8 cellular contexts compared by ENCODE assay signal in genomic region chr19:51354742-51355148, GRCh38.
A peak's percentile ranks its signal among the peaks of the same experiment; 100 is the strongest.
DNase-seq lines count a peak whose midpoint lies in the region; ATAC-seq lines count a peak whose summit lies in the region.

No MANE protein-coding gene starts in this region.

- peak; percentile 63 for DNase-seq in activated naive CD4-positive, alpha-beta T cell treated with anti-CD3 and anti-CD28 coated beads, Interleukin-2, amount 10 ng/mL, durations not matched to agents 7 days and 5 days
- no peak for DNase-seq in activated naive CD4-positive, alpha-beta T cell treated with anti-CD3 and anti-CD28 coated beads, Interleukin-2, amount 50 U/mL, for 16 hours
- peak; percentile 48 to 50 for DNase-seq in activated T-cell treated with anti-CD3 and anti-CD28 coated beads, Interleukin-2, amount 50 U/mL, for 48 hours
- peak; percentile 56 to 62 for DNase-seq in hippocampal formation (lab: John Stamatoyannopoulos, UW)
- no peak for DNase-seq in stimulated activated naive B cell treated with anti-CD40 and anti-IgM and Interleukin-4, amounts not matched to agents 10 μg/mL and 1 μg/mL and 100 μg/mL, for 72 hours

- H3K36me3 Mint-ChIP-seq in activated naive CD4-positive, alpha-beta T cell treated with anti-CD3 and anti-CD28 coated beads, Interleukin-2, amount 10 ng/mL, durations not matched to agents 7 days and 5 days: peaks cover 36% of the 10 kb centered on the region
- H3K36me3 Mint-ChIP-seq in stimulated activated naive CD8-positive, alpha-beta T cell treated with anti-CD3 and anti-CD28 coated beads, Interleukin-15, Interleukin-2, amounts not matched to agents 100 ng/mL and 50 ng/mL, for 24 hours (ENCODE audit: low read depth): peaks cover 39% of the 10 kb centered on the region
- H3K36me3 Mint-ChIP-seq in stimulated activated naive B cell treated with anti-CD40 and anti-IgM and Interleukin-4, amounts not matched to agents 10 μg/mL and 1 μg/mL and 100 μg/mL, for 72 hours: peaks cover 44 to 55% of the 10 kb centered on the region in 2 donors

- no peaks in the 10 kb centered on the region for H3K9me3 Mint-ChIP-seq in activated naive CD4-positive, alpha-beta T cell treated with anti-CD3 and anti-CD28 coated beads, Interleukin-2, amount 10 ng/mL, durations not matched to agents 7 days and 5 days
- peaks cover 3% of the 10 kb centered on the region for H3K9me3 Mint-ChIP-seq in stimulated activated naive CD8-positive, alpha-beta T cell treated with anti-CD3 and anti-CD28 coated beads, Interleukin-15, Interleukin-2, amounts not matched to agents 100 ng/mL and 50 ng/mL, for 24 hours
- no peaks in the 10 kb centered on the region for H3K9me3 Mint-ChIP-seq in stimulated activated naive B cell treated with anti-CD40 and anti-IgM and Interleukin-4, amounts not matched to agents 10 μg/mL and 1 μg/mL and 100 μg/mL, for 72 hours

- CTCF ChIA-PET in activated naive CD4-positive, alpha-beta T cell treated with anti-CD3 and anti-CD28 coated beads, Interleukin-2, amount 10 ng/mL, durations not matched to agents 7 days and 5 days (lab: Charles Lee): interaction anchor here (0.7 to 1.2 kb wide), 3 partner anchors 9 to 53 kb away, joined by 3 to 4 read pairs (median 3); no protein-coding TSS in a partner anchor

- peaks cover 31% of the 10 kb centered on the region for H3K4me1 Mint-ChIP-seq in activated naive CD4-positive, alpha-beta T cell treated with anti-CD3 and anti-CD28 coated beads, Interleukin-2, amount 10 ng/mL, durations not matched to agents 7 days and 5 days
- H3K4me1 Mint-ChIP-seq in stimulated activated naive CD8-positive, alpha-beta T cell treated with anti-CD3 and anti-CD28 coated beads, Interleukin-15, Interleukin-2, amounts not matched to agents 100 ng/mL and 50 ng/mL, for 24 hours (ENCODE audit: low read depth): peaks cover 36% of the 10 kb centered on the region
- H3K4me1 Mint-ChIP-seq in stimulated activated naive B cell treated with anti-CD40 and anti-IgM and Interleukin-4, amounts not matched to agents 10 μg/mL and 1 μg/mL and 100 μg/mL, for 72 hours: peaks cover 0 to 10% of the 10 kb centered on the region in 2 donors

- no peaks in the 10 kb centered on the region for H3K27me3 Mint-ChIP-seq in activated naive CD4-positive, alpha-beta T cell treated with anti-CD3 and anti-CD28 coated beads, Interleukin-2, amount 10 ng/mL, durations not matched to agents 7 days and 5 days
- no peaks in the 10 kb centered on the region for H3K27me3 Mint-ChIP-seq in stimulated activated naive CD8-positive, alpha-beta T cell treated with anti-CD3 and anti-CD28 coated beads, Interleukin-15, Interleukin-2, amounts not matched to agents 100 ng/mL and 50 ng/mL, for 24 hours
- no peaks in the 10 kb centered on the region for H3K27me3 Mint-ChIP-seq in stimulated activated naive B cell treated with anti-CD40 and anti-IgM and Interleukin-4, amounts not matched to agents 10 μg/mL and 1 μg/mL and 100 μg/mL, for 72 hours

- peak overlapping the region; percentile 6 for H3K4me3 Mint-ChIP-seq in activated naive CD4-positive, alpha-beta T cell treated with anti-CD3 and anti-CD28 coated beads, Interleukin-2, amount 10 ng/mL, durations not matched to agents 7 days and 5 days
- peak overlapping the region; percentile 27 for H3K4me3 Mint-ChIP-seq in stimulated activated naive CD8-positive, alpha-beta T cell treated with anti-CD3 and anti-CD28 coated beads, Interleukin-15, Interleukin-2, amounts not matched to agents 100 ng/mL and 50 ng/mL, for 24 hours
- no peak overlapping the region for H3K4me3 Mint-ChIP-seq in stimulated activated naive B cell treated with anti-CD40 and anti-IgM and Interleukin-4, amounts not matched to agents 10 μg/mL and 1 μg/mL and 100 μg/mL, for 72 hours

- H3K27ac Mint-ChIP-seq in activated naive CD4-positive, alpha-beta T cell treated with anti-CD3 and anti-CD28 coated beads, Interleukin-2, amount 10 ng/mL, durations not matched to agents 7 days and 5 days: peak overlapping the region; percentile 81
- H3K27ac Mint-ChIP-seq in stimulated activated naive CD8-positive, alpha-beta T cell treated with anti-CD3 and anti-CD28 coated beads, Interleukin-15, Interleukin-2, amounts not matched to agents 100 ng/mL and 50 ng/mL, for 24 hours: peak overlapping the region; percentile 78
- H3K27ac Mint-ChIP-seq in stimulated activated naive B cell treated with anti-CD40 and anti-IgM and Interleukin-4, amounts not matched to agents 10 μg/mL and 1 μg/mL and 100 μg/mL, for 72 hours: no peak overlapping the region

- ATAC-seq in GM21576 (IDR thresholded peaks at IDR 0.05; ENCODE audit: unreplicated experiment) (no peak), HG02885 (IDR thresholded peaks at IDR 0.05; ENCODE audit: poor library complexity, unreplicated experiment) (no peak)
- ATAC-seq in stimulated activated naive B cell treated with anti-CD40 and anti-IgM and Interleukin-4, amounts not matched to agents 10 μg/mL and 1 μg/mL and 100 μg/mL, for 72 hours (replicated peaks): no peak

Comparison
In these comparisons a context has a peak if more than half of its experiments do, and no peak if none do; other contexts are left out.
1. DNase-seq: peak in activated naive CD4-positive, alpha-beta T cell treated with anti-CD3 and anti-CD28 coated beads, Interleukin-2, amount 10 ng/mL, durations not matched to agents 7 days and 5 days (single experiment), activated T-cell treated with anti-CD3 and anti-CD28 coated beads, Interleukin-2, amount 50 U/mL, for 48 hours (2 of 2) and hippocampal formation (2 of 2); none in activated naive CD4-positive, alpha-beta T cell treated with anti-CD3 and anti-CD28 coated beads, Interleukin-2, amount 50 U/mL, for 16 hours (single experiment) and stimulated activated naive B cell treated with anti-CD40 and anti-IgM and Interleukin-4, amounts not matched to agents 10 μg/mL and 1 μg/mL and 100 μg/mL, for 72 hours (single experiment).
2. H3K4me3 Mint-ChIP-seq: peak in activated naive CD4-positive, alpha-beta T cell treated with anti-CD3 and anti-CD28 coated beads, Interleukin-2, amount 10 ng/mL, durations not matched to agents 7 days and 5 days (single experiment) and stimulated activated naive CD8-positive, alpha-beta T cell treated with anti-CD3 and anti-CD28 coated beads, Interleukin-15, Interleukin-2, amounts not matched to agents 100 ng/mL and 50 ng/mL, for 24 hours (single experiment); none in stimulated activated naive B cell treated with anti-CD40 and anti-IgM and Interleukin-4, amounts not matched to agents 10 μg/mL and 1 μg/mL and 100 μg/mL, for 72 hours (0 of 2).